ENCODE assay signal across 22 cellular contexts in the genomic region with DNA sequence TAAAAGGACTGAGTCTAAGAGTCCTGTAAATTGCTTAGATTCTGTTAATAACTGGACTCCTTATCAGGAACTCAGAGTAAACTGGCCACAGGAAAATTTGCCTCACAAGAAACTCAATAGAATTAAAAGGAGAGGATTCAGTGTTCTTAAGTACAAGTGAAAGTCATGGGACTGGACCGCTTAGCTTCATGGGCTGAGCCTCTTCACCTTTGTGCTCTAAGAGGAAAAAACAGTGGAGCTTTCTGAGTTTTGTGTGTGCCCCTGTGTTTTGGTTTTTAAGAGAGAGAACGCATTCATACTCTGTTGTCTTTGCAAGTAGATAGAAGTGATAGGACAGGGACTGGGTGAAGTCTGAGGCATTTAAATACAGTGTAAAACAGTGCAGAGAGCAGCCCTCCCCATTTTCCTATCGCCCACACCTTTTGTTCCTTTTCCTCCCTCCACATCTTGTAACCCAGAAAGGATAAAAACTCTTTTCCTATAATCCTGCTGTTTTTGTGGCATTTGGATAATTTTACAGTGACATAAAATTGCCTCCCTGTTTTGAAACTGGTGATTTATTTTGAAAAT. TPM values are rescaled to one million over a fixed set of nuclear protein-coding genes. Genes with fewer than 3 reads are reported as not detected.
A peak's percentile ranks its signal among the peaks of the same experiment; 100 is the strongest.
DNase-seq lines count a peak whose midpoint lies in the region; ATAC-seq and TF ChIP-seq lines count a peak whose summit lies in the region.
"Had no signal": no experiment of that assay in that cellular context is flagged by ENCODE, and none has a peak within 500 bp of the region (broad histone marks: within the 10 kb centered on the region; RNA-seq: fewer than 3 reads in every experiment).

No MANE protein-coding gene starts in this region.

- H3K27me3 ChIP-seq in RWPE2 (ENCODE audit: insufficient read depth, poor library complexity, severe bottlenecking) (no peaks in the 10 kb centered on the region), dorsolateral prefrontal cortex (no peaks in the 10 kb centered on the region)

- no peaks in the 10 kb centered on the region for H3K27me3 Mint-ChIP-seq in nephron (ENCODE audit: low read depth)
- H3K27me3 Mint-ChIP-seq: activated CD4-positive, alpha-beta T cell treated with anti-CD3 and anti-CD28 coated beads for 36 hours; CD8-positive, alpha-beta memory T cell; naive B cell; stimulated activated naive CD8-positive, alpha-beta T cell treated with anti-CD3 and anti-CD28 coated beads, Interleukin-15, amount 100 ng/mL, for 72 hours had no signal

- no peaks in the 10 kb centered on the region for H3K9me3 ChIP-seq in RWPE2 (ENCODE audit: severe bottlenecking)
- H3K9me3 ChIP-seq: prostate gland had no signal

- TF ChIP-seq CTCF in RWPE2 (IDR thresholded peaks at IDR 0.05; ENCODE audit: poor library complexity, severe bottlenecking) (no peak), dorsolateral prefrontal cortex (IDR thresholded peaks at IDR 0.05 in 54 of 56, conservative IDR thresholded peaks at IDR 0.05 in 2 of 56; ENCODE audit: low read depth in 1 of 56, partially characterized antibody in 56 of 56) (no peak), nephron (IDR thresholded peaks at IDR 0.05; ENCODE audit: unreplicated experiment in 3 of 3) (no peak), lower leg skin (IDR thresholded peaks at IDR 0.05) (no peak)

- 79 to 83% methylated on average over 3 of the region's 3 CpGs for WGBS in lower leg skin, 2 donors

- H3K36me3 Mint-ChIP-seq in nephron (ENCODE audit: low read depth), result peaks cover 23% of the 10 kb centered on the region

- H3K4me1 ChIP-seq in RWPE2 (ENCODE audit: insufficient read depth, poor library complexity, severe bottlenecking), result peaks cover 39% of the 10 kb centered on the region

- H3K9me3 Mint-ChIP-seq in nephron, result peaks cover 9% of the 10 kb centered on the region

- H3K4me3 Mint-ChIP-seq in nephron, result no peak overlapping the region
- H3K4me3 Mint-ChIP-seq: activated CD4-positive, alpha-beta T cell treated with anti-CD3 and anti-CD28 coated beads for 36 hours; CD8-positive, alpha-beta memory T cell; naive B cell; stimulated activated naive CD8-positive, alpha-beta T cell treated with anti-CD3 and anti-CD28 coated beads, Interleukin-15, amount 100 ng/mL, for 72 hours had no signal

- no peak for TF ChIP-seq POLR2A in lower leg skin (IDR thresholded peaks at IDR 0.05)

- H3K4me3 ChIP-seq in RWPE2 (ENCODE audit: severe bottlenecking) (no peak overlapping the region), dorsolateral prefrontal cortex (peak overlapping the region in 1 of 59 donors; percentile 3), lower leg skin (ENCODE audit: low read depth, poor library complexity, severe bottlenecking) (no peak overlapping the region)
- H3K4me3 ChIP-seq: prostate gland had no signal

- H3K27ac Mint-ChIP-seq in nephron, result peak overlapping the region in 2 of 3 experiments; percentile 61 to 70
- H3K27ac Mint-ChIP-seq: activated CD4-positive, alpha-beta T cell treated with anti-CD3 and anti-CD28 coated beads for 36 hours; naive B cell; stimulated activated naive CD8-positive, alpha-beta T cell treated with anti-CD3 and anti-CD28 coated beads, Interleukin-15, amount 100 ng/mL, for 72 hours had no signal

- peaks cover 59% of the 10 kb centered on the region for H3K4me1 Mint-ChIP-seq in nephron

- peak overlapping the region; percentile 43 for H3K27ac ChIP-seq in RWPE2 (ENCODE audit: poor library complexity, severe bottlenecking)
- peak overlapping the region in 40 of 59 donors; percentile 3 to 73 (median 38) for H3K27ac ChIP-seq in dorsolateral prefrontal cortex

- DNase-seq in RWPE2 (ENCODE audit: low spot score) (no peak), dorsolateral prefrontal cortex (no peak), superior temporal gyrus (ENCODE audit: extremely low spot score) (peak; percentile 35), HuH-7 (ENCODE audit: low spot score) (no peak), lower leg skin (ENCODE audit: low spot score in 2 of 2) (no peak), NCI-H69 (lab: John Stamatoyannopoulos, UW) (no peak)
- DNase-seq: activated CD4-positive, alpha-beta T cell treated with anti-CD3 and anti-CD28 coated beads for 36 hours; activated CD8-positive, alpha-beta memory T cell treated with anti-CD3 and anti-CD28 coated beads, Interleukin-2, amount 50 U/mL, for 48 hours; activated gamma-delta T cell; amniotic stem cell; CD8-positive, alpha-beta memory T cell; DMS79 treated with DMSO at 0.1 percent for 48 hours; HCEC 1CT; left colon; naive B cell; NCI-H1694 treated with DMSO at 0.1 percent for 48 hours; NCI-H226; SHP77 treated with DMSO at 0.1 percent for 48 hours; stimulated activated naive CD8-positive, alpha-beta T cell treated with anti-CD3 and anti-CD28 coated beads, Interleukin-15, amount 100 ng/mL, for 72 hours had no signal

- intact Hi-C loops in dorsolateral prefrontal cortex (cut with DNase I) (no loop called here), lower leg skin (cut with DNase I; ENCODE audit: low total_unique reads) (no loop called here)

- H3K36me3 ChIP-seq in RWPE2 (ENCODE audit: low read depth), result peaks cover 18% of the 10 kb centered on the region
- H3K36me3 ChIP-seq: prostate gland had no signal

- ATAC-seq in RWPE2 (ENCODE audit: low read depth) (no peak), GM19324 (IDR thresholded peaks at IDR 0.05; ENCODE audit: low FRiP score, unreplicated experiment) (no peak)
- ATAC-seq: activated CD4-positive, alpha-beta T cell treated with anti-CD3 and anti-CD28 coated beads for 36 hours; left colon; stimulated activated naive CD8-positive, alpha-beta T cell treated with anti-CD3 and anti-CD28 coated beads, Interleukin-15, amount 100 ng/mL, for 72 hours had no signal

RNA-seq across cellular contexts. Expression of a gene that starts 49.6 kb away (rescaled TPM):
- total RNA-seq in dorsolateral prefrontal cortex (100 to 1,000 TPM in 4 of 120 experiments, 10 to 100 TPM in 116; 60.9 to 108 (median 81.7) TPM), lower leg skin (100 to 1,000 TPM; 110 to 176 (median 139) TPM)
